In the genomic region with DNA sequence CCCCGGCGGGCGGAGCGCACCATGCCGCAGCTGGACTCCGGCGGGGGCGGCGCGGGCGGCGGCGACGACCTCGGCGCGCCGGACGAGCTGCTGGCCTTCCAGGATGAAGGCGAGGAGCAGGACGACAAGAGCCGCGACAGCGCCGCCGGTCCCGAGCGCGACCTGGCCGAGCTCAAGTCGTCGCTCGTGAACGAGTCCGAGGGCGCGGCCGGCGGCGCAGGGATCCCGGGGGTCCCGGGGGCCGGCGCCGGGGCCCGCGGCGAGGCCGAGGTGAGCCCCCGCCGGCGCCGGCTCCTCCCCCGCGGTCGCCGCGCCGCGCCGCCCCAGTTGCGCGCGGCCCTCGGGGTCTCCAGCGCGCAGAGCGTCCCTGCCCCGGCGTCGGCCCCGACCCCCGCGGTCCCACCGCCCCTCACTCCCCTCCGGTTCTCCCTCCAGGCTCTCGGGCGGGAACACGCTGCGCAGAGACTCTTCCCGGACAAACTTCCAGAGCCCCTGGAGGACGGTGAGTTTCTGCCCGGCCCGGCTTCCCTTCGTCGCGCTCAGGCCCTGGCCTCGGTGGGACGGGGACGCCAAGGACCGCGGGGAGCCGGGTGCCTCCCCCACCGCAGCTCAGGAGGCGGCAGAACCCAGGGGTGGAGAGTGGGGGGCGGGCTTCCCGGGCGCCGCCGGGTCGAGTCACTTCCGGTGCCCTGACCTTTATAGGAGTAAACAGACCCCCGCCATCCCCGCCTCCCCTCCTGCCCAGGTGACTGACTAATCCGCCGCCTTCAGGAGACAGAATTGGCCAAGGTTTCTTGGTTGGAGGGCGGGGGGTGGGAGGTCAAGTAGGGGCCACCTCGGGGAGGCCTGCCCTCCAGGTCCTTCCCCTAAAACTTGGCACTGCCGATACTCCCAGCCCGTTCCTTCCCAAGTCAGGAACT, we compare ENCODE assay signal across 7 cellular contexts. TPM values are rescaled to one million over a fixed set of nuclear protein-coding genes. Genes with fewer than 3 reads are reported as not detected.
DNase-seq lines count a peak whose midpoint lies in the region; ATAC-seq and TF ChIP-seq lines count a peak whose summit lies in the region.

No MANE protein-coding gene starts in this region.

- dilution Hi-C loops in IMR-90 (cut with HindIII; ENCODE audit: low sequenced_read_pairs, unreplicated experiment): no loop called here

- H3K14ac ChIP-seq in IMR-90 (replicated peaks; ENCODE audit: low read depth, low read length): no peak overlapping the region

- H2BK120ac ChIP-seq in IMR-90 (ENCODE audit: low read depth, low read length): no peak overlapping the region

- no peaks in the 10 kb centered on the region for H3K9me3 ChIP-seq in IMR-90 (ENCODE audit: control insufficient read depth, insufficient read depth, low read length)

- TF ChIP-seq POLR2A in IMR-90 (IDR thresholded peaks at IDR 0.05; ENCODE audit: low read depth, low read length): no peak

- H3K18ac ChIP-seq in IMR-90 (ENCODE audit: low read depth, low read length): no peak overlapping the region

- no peaks in the 10 kb centered on the region for H3K4me1 ChIP-seq in IMR-90 (ENCODE audit: control insufficient read depth, insufficient read depth, low read length)

- H4K91ac ChIP-seq in IMR-90 (ENCODE audit: insufficient read depth, low read depth, low read length): no peak overlapping the region

- no peak overlapping the region for H4K8ac ChIP-seq in IMR-90 (ENCODE audit: low read depth in 2 of 2, low read length in 2 of 2)

- no peak overlapping the region for H4K5ac ChIP-seq in IMR-90 (ENCODE audit: low read depth, low read length)

- H2AFZ ChIP-seq in IMR-90 (replicated peaks; ENCODE audit: low read length, poor library complexity): peak overlapping the region; percentile 69

- no peak overlapping the region for H2AK5ac ChIP-seq in IMR-90 (ENCODE audit: low read depth, low read length)

- H3K9me1 ChIP-seq in IMR-90 (ENCODE audit: insufficient read depth, low read length): no peaks in the 10 kb centered on the region

- no peak overlapping the region for H2BK15ac ChIP-seq in IMR-90 (ENCODE audit: low read depth, low read length)

- H3K9ac ChIP-seq in IMR-90 (ENCODE audit: low read depth, low read length): no peak overlapping the region

- TF ChIP-seq CTCF in GM20000 (IDR thresholded peaks at IDR 0.05; ENCODE audit: extremely low read depth, missing control alignments) (no peak), IMR-90 (conservative IDR thresholded peaks at IDR 0.05; ENCODE audit: low read depth, low read length) (no peak), foreskin fibroblast (IDR thresholded peaks at IDR 0.05; ENCODE audit: low read depth, low read length) (no peak)

- in situ Hi-C loops in IMR-90 (cut with MboI; ENCODE audit: low sequenced_read_pairs): no loop called here

- POLR2A ChIA-PET in IMR-90 (lab: Charles Lee; ENCODE audit: unreplicated experiment): interaction anchor here (0.7 kb wide), 1 partner anchor 1605 kb away, joined by 3 read pairs; no protein-coding TSS in a partner anchor

- intact Hi-C loops in IMR-90 (cut with micrococcal nuclease): no loop called here

- 9% methylated on average over 26 of the region's 110 CpGs; no CpG with 5 or more reads in 1 of the 2 experiments for WGBS in IMR-90 (ENCODE audit: extremely low coverage in 2 of 2, insufficient read length in 1 of 2), 2 experiments

- H2AK9ac ChIP-seq in IMR-90 (replicated peaks; ENCODE audit: low read depth, low read length, poor library complexity): peak overlapping the region; percentile 22

- no peak overlapping the region for H2BK5ac ChIP-seq in IMR-90 (ENCODE audit: low read depth, low read length, poor library complexity, severe bottlenecking)

- BruUV-seq in IMR-90 (replicated peaks; lab: Mats Ljungman, UMichigan): no TSS peak

- no peak overlapping the region for H3K23ac ChIP-seq in IMR-90 (ENCODE audit: low read depth, low read length)

- CTCF ChIA-PET in IMR-90 (lab: Yijun Ruan, JAX): interaction anchor here (0.9 kb wide), 1 partner anchor 76 kb away, joined by 3 read pairs; no protein-coding TSS in a partner anchor

- DNase-seq in GM20000 (ENCODE audit: low spot score) (peak; percentile 59), IMR-90 (no peak), foreskin fibroblast (no peak), epidermal melanocyte (ENCODE audit: insufficient read length, low spot score) (no peak), NCI-H2171 treated with DMSO at 0.1 percent for 48 hours (lab: John Stamatoyannopoulos, UW) (no peak)
- DNase-seq in activated T-cell treated with anti-CD3 and anti-CD28 coated beads, Interleukin-2, amount 50 U/mL, for 1 hour: peak; percentile 82

- H3K4me3 ChIP-seq in IMR-90 (ENCODE audit: insufficient read depth, low read depth, low read length) (peak overlapping the region; percentile 47), foreskin fibroblast (ENCODE audit: low read depth in 1 of 2, low read length in 2 of 2) (peak overlapping the region; percentile 40 to 72), skin epidermis (peak overlapping the region; percentile 35 to 52 (median 41))

- H3K4ac ChIP-seq in IMR-90 (ENCODE audit: low read depth, low read length): 0 out of 2 replicates have a peak overlapping the region, but pooled peaks have one; percentile 4

- peak; percentile 1; the same call in 1 of the 2 replicates for ATAC-seq in IMR-90 (ENCODE audit: low read depth)

- H3K56ac ChIP-seq in IMR-90 (ENCODE audit: extremely low read depth, insufficient read depth, low read length): no peak overlapping the region

- H4K20me1 ChIP-seq in IMR-90 (ENCODE audit: insufficient read depth, low read length): peaks cover 3% of the 10 kb centered on the region; the same call in 1 of the 2 replicates

- no peaks in the 10 kb centered on the region for H3K36me3 ChIP-seq in IMR-90 (ENCODE audit: control insufficient read depth, insufficient read depth, low read length)

- no peak for TF ChIP-seq RAD21 in IMR-90 (IDR thresholded peaks at IDR 0.05; ENCODE audit: low read length)

- no peaks in the 10 kb centered on the region for H3K79me1 ChIP-seq in IMR-90 (ENCODE audit: low read depth in 1 of 2, low read length in 2 of 2)

- peaks cover 4% of the 10 kb centered on the region; the same call in 1 of the 2 replicates for H3K27me3 ChIP-seq in IMR-90 (ENCODE audit: control insufficient read depth, insufficient read depth, low read length)

- H3K27ac ChIP-seq in IMR-90 (ENCODE audit: insufficient read depth, low read length) (no peak overlapping the region; the same call in 1 of the 2 replicates), skin epidermis (peak overlapping the region in 15 of 21 experiments; percentile 7 to 80 (median 59))

- H3K4me2 ChIP-seq in IMR-90 (ENCODE audit: low read depth, low read length): peak overlapping the region; percentile 36

- H2BK20ac ChIP-seq in IMR-90 (ENCODE audit: low read depth, low read length): no peak overlapping the region

TF ChIP-seq in IMR-90, 13 proteins besides CTCF, POLR2A, EP300 and RAD21:
- no peak for TF ChIP-seq CEBPB (IDR thresholded peaks at IDR 0.05; ENCODE audit: low read depth, low read length)
- TF ChIP-seq MAFK (IDR thresholded peaks at IDR 0.05; ENCODE audit: low read depth, low read length): no peak
- TF ChIP-seq MXI1 (IDR thresholded peaks at IDR 0.05; ENCODE audit: borderline replicate concordance, low read depth, low read length): no peak
- no peak; the same call in 1 of the 2 replicates for TF ChIP-seq MAZ (IDR thresholded peaks at IDR 0.05; ENCODE audit: borderline replicate concordance, low read depth, low read length)
- TF ChIP-seq, protein P1, sequence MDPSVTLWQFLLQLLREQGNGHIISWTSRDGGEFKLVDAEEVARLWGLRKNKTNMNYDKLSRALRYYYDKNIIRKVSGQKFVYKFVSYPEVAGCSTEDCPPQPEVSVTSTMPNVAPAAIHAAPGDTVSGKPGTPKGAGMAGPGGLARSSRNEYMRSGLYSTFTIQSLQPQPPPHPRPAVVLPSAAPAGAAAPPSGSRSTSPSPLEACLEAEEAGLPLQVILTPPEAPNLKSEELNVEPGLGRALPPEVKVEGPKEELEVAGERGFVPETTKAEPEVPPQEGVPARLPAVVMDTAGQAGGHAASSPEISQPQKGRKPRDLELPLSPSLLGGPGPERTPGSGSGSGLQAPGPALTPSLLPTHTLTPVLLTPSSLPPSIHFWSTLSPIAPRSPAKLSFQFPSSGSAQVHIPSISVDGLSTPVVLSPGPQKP (IDR thresholded peaks at IDR 0.05; ENCODE audit: borderline replicate concordance, low read depth, low read length): no peak
- TF ChIP-seq RFX5 (IDR thresholded peaks at IDR 0.05; ENCODE audit: low read depth, low read length): no peak
- TF ChIP-seq SMC3 (IDR thresholded peaks at IDR 0.05; ENCODE audit: low read depth, low read length): no peak
- no peak for TF ChIP-seq CHD1 (IDR thresholded peaks at IDR 0.05; ENCODE audit: low read depth, low read length)

RNA-seq across cellular contexts. Expression of a gene that starts 0.7 kb away (rescaled TPM):
- 0.83 and 1.3 TPM in 2 replicates for total RNA-seq in IMR-90 (2012; rRNA removed)
- polyA plus RNA-seq in IMR-90 (2012; rRNA removed): 3.4 and 3.8 TPM in 2 replicates
- 2.4 and 3.0 TPM in 2 replicates for polyA plus RNA-seq in IMR-90 (2012; cell fraction: cytosol; rRNA removed)
- polyA plus RNA-seq in IMR-90 (2012; cell fraction: nucleus; rRNA removed; ENCODE audit: low replicate concordance): 4.0 and 4.2 TPM in 2 replicates

Comparison
In these comparisons a context has a peak if more than half of its experiments do, and no peak if none do; other contexts are left out.
1. DNase-seq: peak in GM20000 (single experiment) and activated T-cell treated with anti-CD3 and anti-CD28 coated beads, Interleukin-2, amount 50 U/mL, for 1 hour (single experiment); none in IMR-90 (single experiment), foreskin fibroblast (0 of 2), epidermal melanocyte (single experiment) and NCI-H2171 treated with DMSO at 0.1 percent for 48 hours (single experiment).
2. Peak in every context shown above with its lines, with median percentiles within 50 percentile points of each other: H3K4me3 ChIP-seq.